ENCODE assay signal across 10 cellular contexts in genomic region chr9:78239506-78239905, GRCh38. TPM values are rescaled to one million over a fixed set of nuclear protein-coding genes. Genes with fewer than 3 reads are reported as not detected.
DNase-seq lines count a peak whose midpoint lies in the region; ATAC-seq and TF ChIP-seq lines count a peak whose summit lies in the region.
"Had no signal": no experiment of that assay in that cellular context is flagged by ENCODE, and none has a peak within 500 bp of the region (broad histone marks: within the 10 kb centered on the region; RNA-seq: fewer than 3 reads in every experiment).

No MANE protein-coding gene starts in this region.

- H3K9ac ChIP-seq in Loucy (ENCODE audit: low read depth, low read length, poor library complexity, severe bottlenecking) (peak overlapping the region; percentile 41), mammary epithelial cell (ENCODE audit: insufficient read depth, low read length) (no peak overlapping the region)

- H3K4me2 ChIP-seq in Loucy (ENCODE audit: low read depth, low read length, poor library complexity, severe bottlenecking), result peak overlapping the region; percentile 86
- H3K4me2 ChIP-seq in mammary epithelial cell (ENCODE audit: insufficient read depth, low read depth, low read length), result no peak overlapping the region

- no TSS peak for BruUV-seq in mammary epithelial cell (replicated peaks; lab: Mats Ljungman, UMichigan)

- no peaks in the 10 kb centered on the region for H3K27me3 Mint-ChIP-seq in activated T-helper 17 cell treated with anti-CD3 and anti-CD28 coated beads, Interleukin-2, amount 50 U/mL, for 72 hours

- intact Hi-C loops in mammary epithelial cell (cut with micrococcal nuclease), result loop anchor here (1.0 to 10.0 kb wide), 4 partner anchors 58 to 205 kb away; partner anchors contain the start of genes GNAQ and PSAT1
- intact Hi-C loops in lower lobe of right lung (cut with DNase I), result no loop called here

- dilution Hi-C loops in mammary epithelial cell (cut with HindIII; ENCODE audit: low sequenced_read_pairs), result no loop called here

- 0 out of 2 replicates have a peak, but pooled peaks cover 11% of the 10 kb centered on the region for H3K36me3 ChIP-seq in Loucy (ENCODE audit: insufficient read depth, low read length)
- peaks cover 15% of the 10 kb centered on the region for H3K36me3 ChIP-seq in mammary epithelial cell (ENCODE audit: insufficient read depth, low read length)
- peaks cover 18% of the 10 kb centered on the region for H3K36me3 ChIP-seq in lower lobe of right lung

- peaks cover 40% of the 10 kb centered on the region for H3K36me3 Mint-ChIP-seq in activated T-helper 17 cell treated with anti-CD3 and anti-CD28 coated beads, Interleukin-2, amount 50 U/mL, for 72 hours (ENCODE audit: low read depth)

- no peaks in the 10 kb centered on the region for H3K9me3 Mint-ChIP-seq in activated T-helper 17 cell treated with anti-CD3 and anti-CD28 coated beads, Interleukin-2, amount 50 U/mL, for 72 hours

- no peaks in the 10 kb centered on the region for H3F3A ChIP-seq in Loucy (ENCODE audit: low read depth)

- DNase-seq in mammary epithelial cell, result peak; percentile 35
- no peak for DNase-seq in lower lobe of right lung
- DNase-seq in NCI-H128 (lab: John Stamatoyannopoulos, UW; ENCODE audit: unreplicated experiment), result no peak
- DNase-seq in NCI-H524 (lab: John Stamatoyannopoulos, UW), result no peak
- DNase-seq: NCI-H524 treated with DMSO at 0.1 percent for 48 hours; stimulated activated naive CD4-positive, alpha-beta T cell had no signal

- H4K20me1 ChIP-seq in Loucy (ENCODE audit: insufficient read depth, low read length, poor library complexity, severe bottlenecking), result peaks cover 3% of the 10 kb centered on the region
- no peaks in the 10 kb centered on the region for H4K20me1 ChIP-seq in mammary epithelial cell (ENCODE audit: insufficient read depth, low read length)

- H3K27ac Mint-ChIP-seq in activated T-helper 17 cell treated with anti-CD3 and anti-CD28 coated beads, Interleukin-2, amount 50 U/mL, for 72 hours, result no peak overlapping the region

- WGBS in mammary epithelial cell (ENCODE audit: low coverage, missing lambda C conversion rate), result 10% methylated on average over 5 of the region's 5 CpGs

- peaks cover 28% of the 10 kb centered on the region for H3K4me1 Mint-ChIP-seq in activated T-helper 17 cell treated with anti-CD3 and anti-CD28 coated beads, Interleukin-2, amount 50 U/mL, for 72 hours

- H3K27me3 ChIP-seq in Loucy (ENCODE audit: insufficient read depth, low read length, poor library complexity, severe bottlenecking), result no peaks in the 10 kb centered on the region
- H3K27me3 ChIP-seq in mammary epithelial cell (ENCODE audit: insufficient read depth, low read length), result no peaks in the 10 kb centered on the region
- no peaks in the 10 kb centered on the region for H3K27me3 ChIP-seq in lower lobe of right lung (ENCODE audit: low read depth)

- H3K9me2 ChIP-seq in Loucy (replicated peaks; ENCODE audit: low read depth, low read length), result no peaks in the 10 kb centered on the region

- no peak for ATAC-seq in lower lobe of right lung
- ATAC-seq in HG03108 (IDR thresholded peaks at IDR 0.05; ENCODE audit: unreplicated experiment), result no peak
- no peak for ATAC-seq in activated T-helper 17 cell treated with anti-CD3 and anti-CD28 coated beads, Interleukin-2, amount 50 U/mL, for 72 hours (replicated peaks)

- peaks cover 71% of the 10 kb centered on the region for H3K79me2 ChIP-seq in Loucy (ENCODE audit: insufficient read depth, low read length)
- H3K79me2 ChIP-seq in mammary epithelial cell (ENCODE audit: insufficient read depth, low read length), result peaks cover 31% of the 10 kb centered on the region

- H2AFZ ChIP-seq in Loucy (ENCODE audit: low read length) (no peak overlapping the region), mammary epithelial cell (ENCODE audit: low read depth, low read length) (no peak overlapping the region)

- CTCF ChIA-PET in mammary epithelial cell (lab: Charles Lee; ENCODE audit: low non-redundant PET), result no interaction called here

- TF ChIP-seq CTCF in C4-2B (conservative IDR thresholded peaks at IDR 0.05), result peak; percentile 59
- TF ChIP-seq CTCF in Loucy (conservative IDR thresholded peaks at IDR 0.05; ENCODE audit: low read length), result no peak
- peak; percentile 68 to 81 for TF ChIP-seq CTCF in mammary epithelial cell (conservative IDR thresholded peaks at IDR 0.05 in 1 of 2, IDR thresholded peaks at IDR 0.05 in 1 of 2; ENCODE audit: extremely low read depth in 1 of 2, insufficient read depth in 1 of 2, low read depth in 1 of 2, low read length in 2 of 2)
- TF ChIP-seq CTCF in lower lobe of right lung (IDR thresholded peaks at IDR 0.05), result peak; percentile 32

- H3K27ac ChIP-seq in C4-2B, result no peak overlapping the region
- no peak overlapping the region for H3K27ac ChIP-seq in mammary epithelial cell (ENCODE audit: insufficient read depth, low read depth, low read length)
- H3K27ac ChIP-seq in lower lobe of right lung, result no peak overlapping the region

- H3K4me1 ChIP-seq in Loucy (ENCODE audit: insufficient read depth, low read length, poor library complexity, severe bottlenecking) (peaks cover 57% of the 10 kb centered on the region), mammary epithelial cell (ENCODE audit: insufficient read depth, low read length) (peaks cover 5% of the 10 kb centered on the region), lower lobe of right lung (peaks cover 16% of the 10 kb centered on the region)

- H3K9me3 ChIP-seq in Loucy (ENCODE audit: insufficient read depth, low read depth, low read length), result no peaks in the 10 kb centered on the region
- no peaks in the 10 kb centered on the region for H3K9me3 ChIP-seq in mammary epithelial cell (replicated peaks; ENCODE audit: insufficient read depth, low read length)
- H3K9me3 ChIP-seq in lower lobe of right lung, result no peaks in the 10 kb centered on the region

- H3K4me3 Mint-ChIP-seq in activated T-helper 17 cell treated with anti-CD3 and anti-CD28 coated beads, Interleukin-2, amount 50 U/mL, for 72 hours, result no peak overlapping the region

- in situ Hi-C loops in mammary epithelial cell (cut with MboI; ENCODE audit: low sequenced_read_pairs in 2 of 2), result loop anchor here in 1 of 2 donors (5.0 kb wide), 2 partner anchors 58 to 128 kb away; partner anchors contain the start of gene PSAT1

- H3K4me3 ChIP-seq in Loucy (ENCODE audit: low read length, poor library complexity, severe bottlenecking) (peak overlapping the region; percentile 60), mammary epithelial cell (replicated peaks in 1 of 3; ENCODE audit: insufficient read depth in 1 of 3, low read depth in 2 of 3, low read length in 3 of 3) (no peak overlapping the region), lower lobe of right lung (no peak overlapping the region)

RNA-seq across cellular contexts. Expression of gene CEP78, which starts 3.6 kb away (rescaled TPM):
- total RNA-seq in mammary epithelial cell (10 to 100 TPM; 16.7 to 24.7 TPM), lower lobe of right lung (12.9 TPM)
- polyA plus RNA-seq in mammary epithelial cell, result 11.6 TPM
- polyA minus RNA-seq in mammary epithelial cell, result 20.1 TPM
- 10 to 100 TPM; 22.6 to 37.2 TPM for total RNA-seq in activated T-helper 17 cell treated with anti-CD3 and anti-CD28 coated beads, Interleukin-2, amount 50 U/mL, for 72 hours

RNA-seq across cellular contexts. Expression of gene PSAT1, which starts 57.4 kb away (rescaled TPM):
- total RNA-seq in mammary epithelial cell (100 to 1,000 TPM; 220 to 369 TPM), lower lobe of right lung (10.4 TPM)
- polyA plus RNA-seq in mammary epithelial cell, result 126 TPM
- 107 TPM for polyA minus RNA-seq in mammary epithelial cell
- 10 to 100 TPM; 14.1 to 62.2 TPM for total RNA-seq in activated T-helper 17 cell treated with anti-CD3 and anti-CD28 coated beads, Interleukin-2, amount 50 U/mL, for 72 hours
